In the genomic region with DNA sequence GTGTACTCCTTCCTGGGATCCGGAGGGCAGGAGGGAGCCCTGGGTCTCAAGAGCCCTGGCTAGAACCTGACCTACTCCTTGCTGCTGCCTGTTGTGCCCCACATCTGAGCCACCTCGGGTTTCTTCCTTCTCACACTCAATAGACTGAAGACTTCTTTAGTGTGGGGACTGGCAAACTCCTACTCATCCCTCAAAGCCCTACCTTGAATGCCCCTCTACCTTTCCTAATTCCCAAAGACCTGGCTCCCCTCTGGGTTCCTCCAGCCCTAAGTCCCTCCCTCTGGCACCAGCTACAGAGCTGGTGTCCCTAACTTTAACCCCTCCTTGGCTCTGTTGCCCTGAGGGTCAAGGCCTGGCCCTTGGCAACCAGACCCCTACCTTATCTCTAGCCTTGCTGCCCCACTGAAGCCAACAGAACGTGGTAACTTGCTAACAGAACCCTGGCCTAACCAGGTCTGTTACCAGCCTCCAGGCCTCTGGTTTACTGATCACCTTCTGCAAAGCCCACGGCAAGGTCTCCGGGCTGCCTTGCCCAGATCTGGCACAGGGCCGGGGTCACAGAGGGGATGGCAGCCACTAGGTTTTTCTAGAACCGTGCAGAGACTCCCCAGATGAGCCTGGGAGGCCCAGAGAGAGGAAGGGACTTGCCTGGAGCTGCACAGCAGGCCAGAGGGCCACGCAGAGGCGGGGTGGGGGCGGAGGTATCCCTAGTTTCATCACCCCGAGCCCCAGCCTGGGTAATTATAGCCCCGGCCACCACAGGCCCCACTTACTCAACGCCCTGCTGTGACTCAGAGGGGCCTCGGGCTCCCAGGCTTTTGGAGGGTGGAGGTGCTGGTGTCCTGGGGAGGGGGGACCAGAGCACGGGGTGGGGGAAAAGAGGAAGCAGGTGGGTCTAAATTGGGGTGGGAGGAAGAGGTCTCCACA, we compare ENCODE assay signal across 1 cellular context.
A peak's percentile ranks its signal among the peaks of the same experiment; 100 is the strongest.
TF ChIP-seq lines count a peak whose summit lies in the region.

No MANE protein-coding gene starts in this region.

TF ChIP-seq in K562, 482 proteins besides CTCF, POLR2A, EP300 and RAD21:
- TF ChIP-seq, protein P1, sequence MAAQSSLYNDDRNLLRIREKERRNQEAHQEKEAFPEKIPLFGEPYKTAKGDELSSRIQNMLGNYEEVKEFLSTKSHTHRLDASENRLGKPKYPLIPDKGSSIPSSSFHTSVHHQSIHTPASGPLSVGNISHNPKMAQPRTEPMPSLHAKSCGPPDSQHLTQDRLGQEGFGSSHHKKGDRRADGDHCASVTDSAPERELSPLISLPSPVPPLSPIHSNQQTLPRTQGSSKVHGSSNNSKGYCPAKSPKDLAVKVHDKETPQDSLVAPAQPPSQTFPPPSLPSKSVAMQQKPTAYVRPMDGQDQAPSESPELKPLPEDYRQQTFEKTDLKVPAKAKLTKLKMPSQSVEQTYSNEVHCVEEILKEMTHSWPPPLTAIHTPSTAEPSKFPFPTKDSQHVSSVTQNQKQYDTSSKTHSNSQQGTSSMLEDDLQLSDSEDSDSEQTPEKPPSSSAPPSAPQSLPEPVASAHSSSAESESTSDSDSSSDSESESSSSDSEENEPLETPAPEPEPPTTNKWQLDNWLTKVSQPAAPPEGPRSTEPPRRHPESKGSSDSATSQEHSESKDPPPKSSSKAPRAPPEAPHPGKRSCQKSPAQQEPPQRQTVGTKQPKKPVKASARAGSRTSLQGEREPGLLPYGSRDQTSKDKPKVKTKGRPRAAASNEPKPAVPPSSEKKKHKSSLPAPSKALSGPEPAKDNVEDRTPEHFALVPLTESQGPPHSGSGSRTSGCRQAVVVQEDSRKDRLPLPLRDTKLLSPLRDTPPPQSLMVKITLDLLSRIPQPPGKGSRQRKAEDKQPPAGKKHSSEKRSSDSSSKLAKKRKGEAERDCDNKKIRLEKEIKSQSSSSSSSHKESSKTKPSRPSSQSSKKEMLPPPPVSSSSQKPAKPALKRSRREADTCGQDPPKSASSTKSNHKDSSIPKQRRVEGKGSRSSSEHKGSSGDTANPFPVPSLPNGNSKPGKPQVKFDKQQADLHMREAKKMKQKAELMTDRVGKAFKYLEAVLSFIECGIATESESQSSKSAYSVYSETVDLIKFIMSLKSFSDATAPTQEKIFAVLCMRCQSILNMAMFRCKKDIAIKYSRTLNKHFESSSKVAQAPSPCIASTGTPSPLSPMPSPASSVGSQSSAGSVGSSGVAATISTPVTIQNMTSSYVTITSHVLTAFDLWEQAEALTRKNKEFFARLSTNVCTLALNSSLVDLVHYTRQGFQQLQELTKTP (IDR thresholded peaks at IDR 0.05; ENCODE audit: low read depth in 1 of 2, partially characterized antibody in 2 of 2) = no peak
- TF ChIP-seq EGR1 (conservative IDR thresholded peaks at IDR 0.05) (peak; percentile 71), POLR2G (IDR thresholded peaks at IDR 0.05; ENCODE audit: low read depth, low read length) (peak; percentile 48; the same call in 1 of the 2 replicates), NR1H2 (CRISPR knock-in tag; IDR thresholded peaks at IDR 0.05) (no peak), GTF2E2 (tag; IDR thresholded peaks at IDR 0.05) (no peak), RBM22 (IDR thresholded peaks at IDR 0.05; ENCODE audit: low read depth, low read length, poor library complexity, severe bottlenecking) (peak; percentile 37)
- TF ChIP-seq, protein P2, sequence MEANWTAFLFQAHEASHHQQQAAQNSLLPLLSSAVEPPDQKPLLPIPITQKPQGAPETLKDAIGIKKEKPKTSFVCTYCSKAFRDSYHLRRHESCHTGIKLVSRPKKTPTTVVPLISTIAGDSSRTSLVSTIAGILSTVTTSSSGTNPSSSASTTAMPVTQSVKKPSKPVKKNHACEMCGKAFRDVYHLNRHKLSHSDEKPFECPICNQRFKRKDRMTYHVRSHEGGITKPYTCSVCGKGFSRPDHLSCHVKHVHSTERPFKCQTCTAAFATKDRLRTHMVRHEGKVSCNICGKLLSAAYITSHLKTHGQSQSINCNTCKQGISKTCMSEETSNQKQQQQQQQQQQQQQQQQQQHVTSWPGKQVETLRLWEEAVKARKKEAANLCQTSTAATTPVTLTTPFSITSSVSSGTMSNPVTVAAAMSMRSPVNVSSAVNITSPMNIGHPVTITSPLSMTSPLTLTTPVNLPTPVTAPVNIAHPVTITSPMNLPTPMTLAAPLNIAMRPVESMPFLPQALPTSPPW (CRISPR knock-in tag; IDR thresholded peaks at IDR 0.05) = 0 out of 2 replicates have a peak, but pooled peaks have one; percentile 14
